ENCODE assay signal across 4 cellular contexts in the genomic region with DNA sequence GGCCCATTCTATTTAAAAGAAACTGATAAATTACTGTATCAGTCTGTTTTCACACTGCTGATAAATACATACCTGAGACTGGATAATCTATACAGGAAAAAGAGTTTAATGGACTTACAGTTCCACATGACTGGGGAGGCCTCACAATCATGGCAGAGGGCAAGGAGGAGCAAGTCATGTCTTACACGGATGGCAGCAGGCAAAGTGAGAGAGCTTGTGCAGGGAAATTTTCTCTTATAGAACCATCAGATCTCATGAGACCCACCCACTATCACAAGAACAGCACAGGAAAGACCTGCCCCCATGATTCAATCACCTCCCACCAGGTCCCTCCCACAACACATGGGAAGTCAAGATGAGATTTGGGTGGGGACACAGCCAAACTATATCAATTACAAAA. TPM values are rescaled to one million over a fixed set of nuclear protein-coding genes. Genes with fewer than 3 reads are reported as not detected.
"Had no signal": no experiment of that assay in that cellular context is flagged by ENCODE, and none has a peak within 500 bp of the region (broad histone marks: within the 10 kb centered on the region; RNA-seq: fewer than 3 reads in every experiment).

No MANE protein-coding gene starts in this region.

RNA-seq across cellular contexts. Expression of gene CAMK2N2, which starts 5.9 kb away (rescaled TPM):
- total RNA-seq: HT-29, IMR-90 had no signal
- polyA plus RNA-seq: IgD-negative memory B cell had no signal

RNA-seq across cellular contexts. Expression of gene ECE2, which starts 8.6 kb away (rescaled TPM):
- total RNA-seq: HT-29, HT1080, IMR-90 had no signal
- polyA plus RNA-seq: IgD-negative memory B cell, IMR-90 had no signal
